8 cellular contexts compared by ENCODE assay signal in genomic region chr15:65824031-65824743, GRCh38. TPM values are rescaled to one million over a fixed set of nuclear protein-coding genes. Genes with fewer than 3 reads are reported as not detected.
DNase-seq lines count a peak whose midpoint lies in the region; ATAC-seq, FAIRE-seq and TF ChIP-seq lines count a peak whose summit lies in the region.

No MANE protein-coding gene starts in this region.

- intact Hi-C loops in endothelial cell of umbilical vein (cut with micrococcal nuclease) = loop anchor here (5.0 kb wide), 1 partner anchor 87 kb away; no protein-coding TSS in a partner anchor

- TF ChIP-seq POLR2A in endothelial cell of umbilical vein (IDR thresholded peaks at IDR 0.05; ENCODE audit: low read depth, low read length) = no peak

- H3K9me1 ChIP-seq in endothelial cell of umbilical vein (replicated peaks; ENCODE audit: control insufficient read depth, extremely low read depth, insufficient read depth, low read length) = no peaks in the 10 kb centered on the region

- FAIRE-seq in endothelial cell of umbilical vein (lab: Jason Lieb, UNC) = peak; percentile 99

- H3K79me2 ChIP-seq in endothelial cell of umbilical vein (ENCODE audit: control insufficient read depth, insufficient read depth, low read length) = no peaks in the 10 kb centered on the region

- no peaks in the 10 kb centered on the region for H4K20me1 ChIP-seq in endothelial cell of umbilical vein (replicated peaks; ENCODE audit: control insufficient read depth, extremely low read depth, insufficient read depth, low read length)

- peak overlapping the region; percentile 85 for H2AFZ ChIP-seq in endothelial cell of umbilical vein (ENCODE audit: low read depth, low read length)

- H3K4me3 ChIP-seq in RWPE2 (ENCODE audit: severe bottlenecking) = no peak overlapping the region
- H3K4me3 ChIP-seq in endothelial cell of umbilical vein (replicated peaks in 1 of 3; ENCODE audit: insufficient read depth in 1 of 3, low read depth in 1 of 3, low read length in 3 of 3) = no peak overlapping the region

- peaks cover 2% of the 10 kb centered on the region for H3K27me3 Mint-ChIP-seq in IgD-negative memory B cell
- no peaks in the 10 kb centered on the region for H3K27me3 Mint-ChIP-seq in memory B cell

- no TSS peak for BruUV-seq in endothelial cell of umbilical vein (replicated peaks; lab: Mats Ljungman, UMichigan)

- H3K4me1 Mint-ChIP-seq in IgD-negative memory B cell (peaks cover 44 to 52% (median 51%) of the 10 kb centered on the region in 3 donors), memory B cell (peaks cover 39% of the 10 kb centered on the region)

- DNase-seq in EH (ENCODE audit: low read depth) = peak; percentile 67
- no peak for DNase-seq in RWPE2 (ENCODE audit: low spot score)
- peak; percentile 85 for DNase-seq in endothelial cell of umbilical vein (ENCODE audit: low read depth, low spot score)
- no peak for DNase-seq in memory B cell (ENCODE audit: low spot score in 2 of 2)
- DNase-seq in GOT3 (lab: John Stamatoyannopoulos, UW) = no peak
- no peak for DNase-seq in KG1 (lab: John Stamatoyannopoulos, UW)

- peak overlapping the region in 2 of 4 donors; percentile 61 to 74 for H3K4me3 Mint-ChIP-seq in IgD-negative memory B cell
- no peak overlapping the region for H3K4me3 Mint-ChIP-seq in memory B cell

- no peaks in the 10 kb centered on the region for H3K9me3 ChIP-seq in RWPE2 (ENCODE audit: severe bottlenecking)
- H3K9me3 ChIP-seq in endothelial cell of umbilical vein (replicated peaks; ENCODE audit: control insufficient read depth, insufficient read depth, low read length) = no peaks in the 10 kb centered on the region

- dilution Hi-C loops in endothelial cell of umbilical vein (cut with MboI; ENCODE audit: extremely low pct_ligation_motif_present, low sequenced_read_pairs) = no loop called here

- H3K9me3 Mint-ChIP-seq in IgD-negative memory B cell (no peaks in the 10 kb centered on the region), memory B cell (no peaks in the 10 kb centered on the region)

- POLR2A ChIA-PET in endothelial cell of umbilical vein (lab: Charles Lee) = interaction anchor here (0.6 kb wide), 2 partner anchors 9 to 28 kb away, joined by 3 to 4 read pairs; no protein-coding TSS in a partner anchor

- H3K4me1 ChIP-seq in RWPE2 (ENCODE audit: insufficient read depth, poor library complexity, severe bottlenecking) (no peaks in the 10 kb centered on the region), endothelial cell of umbilical vein (ENCODE audit: control insufficient read depth, extremely low read depth, insufficient read depth, low read length) (peaks cover 13% of the 10 kb centered on the region)

- H3K27ac Mint-ChIP-seq in IgD-negative memory B cell (peak overlapping the region; percentile 50 to 60 (median 59)), memory B cell (peak overlapping the region; percentile 38)

- TF ChIP-seq CTCF in RWPE2 (IDR thresholded peaks at IDR 0.05; ENCODE audit: poor library complexity, severe bottlenecking) (peak; percentile 93), endothelial cell of umbilical vein (IDR thresholded peaks at IDR 0.05; ENCODE audit: extremely low read depth in 1 of 2, insufficient read depth in 1 of 2, low read depth in 1 of 2, low read length in 2 of 2) (peak; percentile 61 to 85)

- H3K27ac ChIP-seq in RWPE2 (ENCODE audit: poor library complexity, severe bottlenecking) (no peak overlapping the region), endothelial cell of umbilical vein (ENCODE audit: insufficient read depth, low read depth, low read length) (no peak overlapping the region)

- H3K4me2 ChIP-seq in endothelial cell of umbilical vein (ENCODE audit: insufficient read depth, low read length) = no peak overlapping the region

- H3K27me3 ChIP-seq in RWPE2 (ENCODE audit: insufficient read depth, poor library complexity, severe bottlenecking) (no peaks in the 10 kb centered on the region), endothelial cell of umbilical vein (ENCODE audit: control insufficient read depth in 2 of 2, insufficient read depth in 2 of 2, low read length in 2 of 2) (no peaks in the 10 kb centered on the region)

- ATAC-seq in RWPE2 (ENCODE audit: low read depth) (peak; percentile 94), memory B cell (ENCODE audit: low read depth) (peak; percentile 37), GM19452 (IDR thresholded peaks at IDR 0.05; ENCODE audit: unreplicated experiment) (no peak)

- CTCF ChIA-PET in endothelial cell of umbilical vein (lab: Charles Lee) = interaction anchor here (0.6 to 2.7 kb wide), 41 partner anchors 8 to 213 kb away, joined by 3 to 29 read pairs (median 4); partner anchors contain the start of genes DENND4A, INTS14 and RAB11A

- H3K36me3 Mint-ChIP-seq in IgD-negative memory B cell (peaks cover 3% of the 10 kb centered on the region), memory B cell (no peaks in the 10 kb centered on the region)

- H3K9ac ChIP-seq in endothelial cell of umbilical vein (replicated peaks; ENCODE audit: extremely low read depth, insufficient read depth, low read length) = no peak overlapping the region

- H3K36me3 ChIP-seq in RWPE2 (ENCODE audit: low read depth) (no peaks in the 10 kb centered on the region), endothelial cell of umbilical vein (ENCODE audit: control insufficient read depth in 2 of 2, extremely low read depth in 1 of 2, insufficient read depth in 2 of 2, low read length in 2 of 2) (no peaks in the 10 kb centered on the region)

TF ChIP-seq in endothelial cell of umbilical vein, 7 proteins besides CTCF, POLR2A, EP300 and RAD21:
- TF ChIP-seq POLR2AphosphoS5 (IDR thresholded peaks at IDR 0.05; ENCODE audit: insufficient read depth, low read depth, low read length) (no peak), MAX (IDR thresholded peaks at IDR 0.05; ENCODE audit: insufficient read depth, insufficient read length) (no peak), GATA2 (IDR thresholded peaks at IDR 0.05; ENCODE audit: insufficient read depth, insufficient read length, low read depth, low read length) (no peak), FOS (IDR thresholded peaks at IDR 0.05; ENCODE audit: borderline replicate concordance, insufficient read depth, low read length) (no peak), JUN (IDR thresholded peaks at IDR 0.05; ENCODE audit: borderline replicate concordance, insufficient read depth, insufficient read length, low read depth) (no peak), EZH2 (IDR thresholded peaks at IDR 0.05; ENCODE audit: borderline replicate concordance, low read depth, low read length, severe bottlenecking) (no peak), MYC (IDR thresholded peaks at IDR 0.05; ENCODE audit: low read depth, low read length) (no peak)

RNA-seq across cellular contexts. Expression of gene DENND4A, which starts 32.1 kb away (rescaled TPM):
- polyA plus RNA-seq in IgD-negative memory B cell (24.7 TPM), endothelial cell of umbilical vein (4.7 and 5.7 TPM in 2 replicates)
- total RNA-seq in endothelial cell of umbilical vein = 22.2 and 25.2 TPM in 2 replicates
- 5.7 and 6.2 TPM in 2 replicates for polyA plus RNA-seq in endothelial cell of umbilical vein (2011; cell fraction: cytosol; rRNA removed)
- 16.9 and 18.2 TPM in 2 replicates for polyA plus RNA-seq in endothelial cell of umbilical vein (2011; cell fraction: nucleus; rRNA removed)
- 12.7 and 15.3 TPM in 2 replicates for polyA plus RNA-seq in endothelial cell of umbilical vein (2012)
- 39.9 and 47.8 TPM in 2 replicates for polyA minus RNA-seq in endothelial cell of umbilical vein
- polyA minus RNA-seq in endothelial cell of umbilical vein (2011; cell fraction: cytosol; rRNA and poly(A)+ RNA removed) = 16.8 TPM
- 84.6 and 116 TPM in 2 replicates for polyA minus RNA-seq in endothelial cell of umbilical vein (2011; cell fraction: nucleus; rRNA and poly(A)+ RNA removed)

RNA-seq across cellular contexts. Expression of gene RAB11A, which starts 45.1 kb away (rescaled TPM):
- polyA plus RNA-seq in IgD-negative memory B cell = 248 TPM
- total RNA-seq in endothelial cell of umbilical vein = 250 and 257 TPM in 2 replicates
- 187 and 239 TPM in 2 replicates for polyA plus RNA-seq in endothelial cell of umbilical vein
- 442 and 454 TPM in 2 replicates for polyA plus RNA-seq in endothelial cell of umbilical vein (2011; cell fraction: cytosol; rRNA removed)
- polyA plus RNA-seq in endothelial cell of umbilical vein (2011; cell fraction: nucleus; rRNA removed) = 173 and 186 TPM in 2 replicates
- polyA plus RNA-seq in endothelial cell of umbilical vein (2012) = 369 and 484 TPM in 2 replicates
- polyA minus RNA-seq in endothelial cell of umbilical vein = 125 and 152 TPM in 2 replicates
- polyA minus RNA-seq in endothelial cell of umbilical vein (2011; cell fraction: cytosol; rRNA and poly(A)+ RNA removed) = 64.0 TPM
- polyA minus RNA-seq in endothelial cell of umbilical vein (2011; cell fraction: nucleus; rRNA and poly(A)+ RNA removed) = 31.3 and 45.1 TPM in 2 replicates

Comparison
In these comparisons a context has a peak if more than half of its experiments do, and no peak if none do; other contexts are left out.
1. DNase-seq: peak in EH (single experiment) and endothelial cell of umbilical vein (single experiment); none in RWPE2 (single experiment), memory B cell (0 of 2), GOT3 (single experiment) and KG1 (single experiment).